In genomic region chr2:174522553-174522952, GRCh38 we compare ENCODE assay signal across 1 cellular context.
TF ChIP-seq lines count a peak whose summit lies in the region.

No MANE protein-coding gene starts in this region.

TF ChIP-seq in K562, 482 proteins besides CTCF, POLR2A, EP300 and RAD21:
- TF ChIP-seq SMC3 (conservative IDR thresholded peaks at IDR 0.05; ENCODE audit: insufficient read depth, low read depth, low read length) (0 out of 2 replicates have a peak, but pooled peaks have one; percentile 14), THRB (CRISPR knock-in tag; conservative IDR thresholded peaks at IDR 0.05) (no peak), EHMT2 (IDR thresholded peaks at IDR 0.05) (no peak), DEAF1 (CRISPR knock-in tag; IDR thresholded peaks at IDR 0.05) (peak; percentile 24; the same call in 1 of the 2 replicates), ZNF384 (IDR thresholded peaks at IDR 0.05; ENCODE audit: low read depth, low read length) (peak; percentile 52)
